In genomic region chr1:155859234-155859829, GRCh38 we compare ENCODE assay signal across 8 cellular contexts. TPM values are rescaled to one million over a fixed set of nuclear protein-coding genes. Genes with fewer than 3 reads are reported as not detected.
DNase-seq lines count a peak whose midpoint lies in the region; ATAC-seq, FAIRE-seq and TF ChIP-seq lines count a peak whose summit lies in the region.

Gene SYT11, plus strand, starts transcription at chr1:155859567. Its CDS starts 195 bp downstream, at chr1:155859762.

- peak; percentile 65 for ATAC-seq in HG02870 (IDR thresholded peaks at IDR 0.05; ENCODE audit: unreplicated experiment)
- peak; percentile 92 to 94 (median 92) for ATAC-seq in pancreas

- TF ChIP-seq CTCF in adrenal gland (IDR thresholded peaks at IDR 0.05) (no peak), cardiac muscle cell (IDR thresholded peaks at IDR 0.05; ENCODE audit: low read depth, low read length) (no peak), pancreas (IDR thresholded peaks at IDR 0.05) (no peak), tibial artery (IDR thresholded peaks at IDR 0.05) (peak in 1 of 2 experiments; percentile 13)

- FAIRE-seq in GM12892 (lab: Jason Lieb, UNC) (peak; percentile 68), pancreas (lab: Jason Lieb, UNC) (peak; percentile 91)

- H3K9me3 ChIP-seq in adrenal gland (replicated peaks in 1 of 3): no peaks in the 10 kb centered on the region
- no peaks in the 10 kb centered on the region for H3K9me3 ChIP-seq in cardiac muscle cell (ENCODE audit: low read depth)
- H3K9me3 ChIP-seq in pancreas: no peaks in the 10 kb centered on the region
- H3K9me3 ChIP-seq in tibial artery: no peaks in the 10 kb centered on the region

- TF ChIP-seq POLR2A in GM12892 (IDR thresholded peaks at IDR 0.05; ENCODE audit: low read depth, low read length) (no peak; the same call in 1 of the 2 replicates), adrenal gland (IDR thresholded peaks at IDR 0.05) (no peak)

- H3K36me3 ChIP-seq in adrenal gland (replicated peaks in 1 of 2) (peaks cover 0 to 6% of the 10 kb centered on the region in 2 donors), cardiac muscle cell (peaks cover 4% of the 10 kb centered on the region), pancreas (peaks cover 0 to 4% (median 0%) of the 10 kb centered on the region in 3 donors), tibial artery (peaks cover 0 to 6% (median 4%) of the 10 kb centered on the region in 3 donors)

- H3K4me1 ChIP-seq in adrenal gland (replicated peaks in 1 of 2): peaks cover 7 to 10% of the 10 kb centered on the region in 2 donors
- peaks cover 6% of the 10 kb centered on the region for H3K4me1 ChIP-seq in cardiac muscle cell (ENCODE audit: low read depth)
- H3K4me1 ChIP-seq in pancreas: peaks cover 0 to 7% (median 0%) of the 10 kb centered on the region in 3 donors
- peaks cover 0 to 42% (median 21%) of the 10 kb centered on the region in 4 donors for H3K4me1 ChIP-seq in tibial artery

- DNase-seq in GM12892 (ENCODE audit: insufficient read length) (peak; percentile 67), NCI-H1694 (lab: John Stamatoyannopoulos, UW) (peak; percentile 100), adrenal gland (peak; percentile 93 to 98 (median 96)), cardiac muscle cell (ENCODE audit: low read depth in 1 of 2, low spot score in 1 of 2) (peak; percentile 96 to 97), pancreas (peak; percentile 93 to 96 (median 95)), tibial artery (peak; percentile 95 to 98)

- H3K27me3 ChIP-seq in adrenal gland (no peaks in the 10 kb centered on the region), cardiac muscle cell (peaks cover 12% of the 10 kb centered on the region), pancreas (no peaks in the 10 kb centered on the region), tibial artery (no peaks in the 10 kb centered on the region)

- 0 to 1% (median 1%) methylated on average over 19 to 33 of the region's 33 CpGs for WGBS in adrenal gland, 4 donors
- WGBS in pancreas, 2 donors: 1% methylated on average over 32 to 33 of the region's 33 CpGs

- H3K4me3 ChIP-seq in adrenal gland: peak within 1 kb of the TSS in 3 of 4 donors; percentile 15 to 53 (median 42)
- peak within 1 kb of the TSS; percentile 28 for H3K4me3 ChIP-seq in cardiac muscle cell
- peak within 1 kb of the TSS; percentile 3 to 44 (median 31) for H3K4me3 ChIP-seq in pancreas
- H3K4me3 ChIP-seq in tibial artery: peak within 1 kb of the TSS; percentile 50 to 53

- intact Hi-C loops in T-helper 1 cell treated with Interleukin-12 subunit alpha and Interleukin-12 subunit beta and Interleukin-4 antibody, amounts not matched to agents 30 ng/mL and 1 ng/mL, for 36 hours (cut with micrococcal nuclease): loop anchor here (1.0 to 10.0 kb wide), 12 partner anchors 52 to 1639 kb away; partner anchors contain the start of genes ASH1L, FDPS, KHDC4 and MEF2D
- intact Hi-C loops in adrenal gland (cut with DNase I): no loop called here
- intact Hi-C loops in pancreas (cut with DNase I): no loop called here
- intact Hi-C loops in tibial artery (cut with DNase I; ENCODE audit: low total_unique reads): no loop called here

- peak within 1 kb of the TSS; percentile 63 to 92 (median 79) for H3K27ac ChIP-seq in adrenal gland
- H3K27ac ChIP-seq in cardiac muscle cell: peak within 1 kb of the TSS; percentile 44
- H3K27ac ChIP-seq in pancreas: peak within 1 kb of the TSS; percentile 51 to 78 (median 66)
- peak within 1 kb of the TSS; percentile 86 for H3K27ac ChIP-seq in tibial artery

RNA-seq across cellular contexts. Expression of gene SYT11, which starts in this region (rescaled TPM):
- 11.8 TPM for polyA plus RNA-seq in GM12892 (2012; ENCODE audit: missing spikeins)
- 38.3 and 38.8 TPM in 2 replicates for total RNA-seq in T-helper 1 cell treated with Interleukin-12 subunit alpha and Interleukin-12 subunit beta and Interleukin-4 antibody, amounts not matched to agents 30 ng/mL and 1 ng/mL, for 36 hours
- 10 to 100 TPM in 4 of 8 donors, 1 to 10 TPM in 4; 3.0 to 28.2 (median 8.1) TPM for total RNA-seq in adrenal gland
- polyA plus RNA-seq in adrenal gland: 10 to 100 TPM in 1 of 3 donors, 1 to 10 TPM in 2; 1.1 to 19.2 (median 2.8) TPM
- total RNA-seq in cardiac muscle cell: 2.1 and 2.5 TPM in 2 replicates
- polyA plus RNA-seq in cardiac muscle cell: 1.4 and 2.3 TPM in 2 replicates
- 1 to 10 TPM in 4 of 6 donors, under 1 TPM in 2; 0.83 to 5.1 (median 1.5) TPM for total RNA-seq in pancreas
- polyA plus RNA-seq in pancreas: 1 to 10 TPM in 1 of 2 donors, under 1 TPM in 1; 0.46 to 5.8 TPM

Comparison
In these comparisons a context has a peak if more than half of its experiments do, and no peak if none do; other contexts are left out.
1. Peak in every context shown above with its lines: DNase-seq, ATAC-seq, H3K4me3 ChIP-seq and H3K27ac ChIP-seq.